8 cellular contexts compared by ENCODE assay signal in genomic region chr1:52636701-52637695, GRCh38. TPM values are rescaled to one million over a fixed set of nuclear protein-coding genes. Genes with fewer than 3 reads are reported as not detected.
A peak's percentile ranks its signal among the peaks of the same experiment; 100 is the strongest.
DNase-seq lines count a peak whose midpoint lies in the region; ATAC-seq and TF ChIP-seq lines count a peak whose summit lies in the region.

No MANE protein-coding gene starts in this region.

- H3K4me1 ChIP-seq in MM.1S (ENCODE audit: low read length) = peaks cover 35% of the 10 kb centered on the region
- peaks cover 3% of the 10 kb centered on the region for H3K4me1 ChIP-seq in mucosa of descending colon (ENCODE audit: low read depth)

- H3K4me2 ChIP-seq in MM.1S (ENCODE audit: low read depth, low read length) = peak overlapping the region; percentile 58

- H3K4me3 ChIP-seq in GM12865 (ENCODE audit: low read depth, low read length) (peak overlapping the region; percentile 24), MM.1S (ENCODE audit: low read length) (peak overlapping the region; percentile 24; the same call in 1 of the 2 replicates), mucosa of descending colon (no peak overlapping the region)

- ATAC-seq in GM21723 (IDR thresholded peaks at IDR 0.05; ENCODE audit: unreplicated experiment) = peak; percentile 85
- ATAC-seq in mucosa of descending colon = peak; percentile 70

- TF ChIP-seq CTCF in GM12865 (IDR thresholded peaks at IDR 0.05; ENCODE audit: insufficient read depth, low read depth, low read length, missing control alignments) (no peak), MM.1S (IDR thresholded peaks at IDR 0.05; ENCODE audit: low read length) (no peak), mucosa of descending colon (IDR thresholded peaks at IDR 0.05) (no peak), type B pancreatic cell (conservative IDR thresholded peaks at IDR 0.05) (no peak)

- H3K36me3 Mint-ChIP-seq in type B pancreatic cell = no peaks in the 10 kb centered on the region

- DNase-seq in GM12865 (ENCODE audit: low read depth) (peak; percentile 90), MM.1S (peak; percentile 82), activated T-cell treated with anti-CD3 and anti-CD28 coated beads for 1 hour (ENCODE audit: low read depth) (peak; percentile 58), mucosa of descending colon (peak; percentile 26 to 56 (median 42)), H4 (ENCODE audit: low spot score) (no peak), NCI-H2029 (lab: John Stamatoyannopoulos, UW) (no peak), type B pancreatic cell (ENCODE audit: extremely low spot score, unreplicated experiment) (no peak)

- no peaks in the 10 kb centered on the region for H4K20me1 ChIP-seq in MM.1S (ENCODE audit: insufficient read depth, low read length)

- peaks cover 21% of the 10 kb centered on the region for H3F3A ChIP-seq in MM.1S (ENCODE audit: insufficient read depth, low read length)

- no peaks in the 10 kb centered on the region for H3K9me2 ChIP-seq in MM.1S (replicated peaks; ENCODE audit: insufficient read depth, low read length)

- H3K36me3 ChIP-seq in MM.1S (replicated peaks; ENCODE audit: insufficient read depth, low read length) (no peaks in the 10 kb centered on the region), mucosa of descending colon (ENCODE audit: low read depth) (no peaks in the 10 kb centered on the region)

- H3K4me3 Mint-ChIP-seq in type B pancreatic cell = no peak overlapping the region

- no peak overlapping the region for H3K27ac Mint-ChIP-seq in type B pancreatic cell

- peak overlapping the region; percentile 60 for H3K9ac ChIP-seq in MM.1S (ENCODE audit: low read length)

- no peaks in the 10 kb centered on the region for H3K79me2 ChIP-seq in MM.1S (ENCODE audit: low read length)

- peaks cover 22% of the 10 kb centered on the region for H3K4me1 Mint-ChIP-seq in type B pancreatic cell (ENCODE audit: unreplicated experiment)

- H2AFZ ChIP-seq in MM.1S (ENCODE audit: low read length) = peak overlapping the region; percentile 73

- H3K27me3 Mint-ChIP-seq in type B pancreatic cell = peaks cover 33% of the 10 kb centered on the region

- H3K27me3 ChIP-seq in MM.1S (replicated peaks; ENCODE audit: insufficient read depth, low read length) = no peaks in the 10 kb centered on the region

- intact Hi-C loops in mucosa of descending colon (cut with DNase I, micrococcal nuclease) = no loop called here

- H3K9me3 Mint-ChIP-seq in type B pancreatic cell = peaks cover 13% of the 10 kb centered on the region

- H3K27ac ChIP-seq in MM.1S (ENCODE audit: low read length) = peak overlapping the region; percentile 94

- no peaks in the 10 kb centered on the region for H3K9me3 ChIP-seq in MM.1S (replicated peaks; ENCODE audit: insufficient read depth, low read length)
- no peaks in the 10 kb centered on the region for H3K9me3 ChIP-seq in mucosa of descending colon

RNA-seq across cellular contexts. Expression of gene SHISAL2A, which starts 4.0 kb away (rescaled TPM):
- total RNA-seq in mucosa of descending colon (under 1 TPM in 2 of 3 donors, not detected in 1; 0.72 to 0.78 TPM), type B pancreatic cell (ENCODE audit: low replicate concordance) (not detected in 2 replicates)
- total RNA-seq in H4 (2014; rRNA removed; shearing (Covaris generic)) = not detected in 2 replicates

RNA-seq across cellular contexts. Expression of gene GPX7, which starts 34.8 kb away (rescaled TPM):
- 1 to 10 TPM in 2 of 3 donors, under 1 TPM in 1; 0.46 to 7.8 (median 4.0) TPM for total RNA-seq in mucosa of descending colon
- total RNA-seq in H4 (2014; rRNA removed; shearing (Covaris generic)) = 0.14 TPM in 1 of 2 replicates, not detected in the other
- 20.4 and 35.4 TPM in 2 replicates for total RNA-seq in type B pancreatic cell (ENCODE audit: low replicate concordance)

Comparison
In these comparisons a context has a peak if more than half of its experiments do, and no peak if none do; other contexts are left out.
1. DNase-seq: peak in GM12865 (single experiment), MM.1S (single experiment), activated T-cell treated with anti-CD3 and anti-CD28 coated beads for 1 hour (single experiment) and mucosa of descending colon (3 of 3); none in H4 (single experiment), NCI-H2029 (single experiment) and type B pancreatic cell (single experiment).